In genomic region chr14:68795602-68796417, GRCh38 we compare ENCODE assay signal across 1 cellular context.
TF ChIP-seq lines count a peak whose summit lies in the region.

No MANE protein-coding gene starts in this region.

TF ChIP-seq in HepG2, 621 proteins besides CTCF, POLR2A, EP300 and RAD21 (continued from another document and continues in another):
- TF ChIP-seq ZNF510 (CRISPR knock-in tag; IDR thresholded peaks at IDR 0.05; ENCODE audit: low read depth): peak; percentile 84; the same call in 1 of the 2 replicates
- TF ChIP-seq ZNF562 (CRISPR knock-in tag; IDR thresholded peaks at IDR 0.05; ENCODE audit: borderline replicate concordance): no peak
- TF ChIP-seq JUNB (CRISPR knock-in tag; IDR thresholded peaks at IDR 0.05; ENCODE audit: borderline replicate concordance): 0 out of 2 replicates have a peak, but pooled peaks have one; percentile 35
- no peak for TF ChIP-seq HCFC1 (IDR thresholded peaks at IDR 0.05; ENCODE audit: low read depth, low read length)
- peak; percentile 60 for TF ChIP-seq MED1 (CRISPR knock-in tag; IDR thresholded peaks at IDR 0.05)
- TF ChIP-seq ZFP36L2 (CRISPR knock-in tag; IDR thresholded peaks at IDR 0.05): no peak
- peak; percentile 20; the same call in 1 of the 2 replicates for TF ChIP-seq ZNF121 (CRISPR knock-in tag; IDR thresholded peaks at IDR 0.05)
- peak; percentile 63 for TF ChIP-seq ZNF281 (CRISPR knock-in tag; IDR thresholded peaks at IDR 0.05; ENCODE audit: borderline replicate concordance)
- peak; percentile 80 for TF ChIP-seq ZNF543 (CRISPR knock-in tag; IDR thresholded peaks at IDR 0.05)
- TF ChIP-seq MNT (IDR thresholded peaks at IDR 0.05): no peak
- 0 out of 2 replicates have a peak, but pooled peaks have one; percentile 78 for TF ChIP-seq ZNF672 (CRISPR knock-in tag; IDR thresholded peaks at IDR 0.05)
- peak; percentile 56; the same call in 1 of the 2 replicates for TF ChIP-seq REL (CRISPR knock-in tag; conservative IDR thresholded peaks at IDR 0.05)
- no peak for TF ChIP-seq ARNT (IDR thresholded peaks at IDR 0.05)
- peak; percentile 94 for TF ChIP-seq ZFX (CRISPR knock-in tag; IDR thresholded peaks at IDR 0.05; ENCODE audit: low read depth)
- TF ChIP-seq ZNF746 (CRISPR knock-in tag; IDR thresholded peaks at IDR 0.05): peak; percentile 94; the same call in 1 of the 2 replicates
- TF ChIP-seq MAFK (conservative IDR thresholded peaks at IDR 0.05 in 1 of 2, IDR thresholded peaks at IDR 0.05 in 1 of 2; ENCODE audit: low read length in 2 of 2): no peak
- 0 out of 2 replicates have a peak, but pooled peaks have one; percentile 11 for TF ChIP-seq ZNF460 (CRISPR knock-in tag; IDR thresholded peaks at IDR 0.05; ENCODE audit: borderline replicate concordance)
- no peak for TF ChIP-seq ZMAT5 (CRISPR knock-in tag; IDR thresholded peaks at IDR 0.05; ENCODE audit: borderline replicate concordance, low read depth)
- TF ChIP-seq HDAC6 (IDR thresholded peaks at IDR 0.05; ENCODE audit: low read depth, low read length): no peak
- TF ChIP-seq ZNF776 (CRISPR knock-in tag; IDR thresholded peaks at IDR 0.05): peak; percentile 58; the same call in 1 of the 2 replicates
- peak; percentile 89 for TF ChIP-seq ZNF547 (CRISPR knock-in tag; IDR thresholded peaks at IDR 0.05)
- TF ChIP-seq ZNF292 (CRISPR knock-in tag; IDR thresholded peaks at IDR 0.05; ENCODE audit: borderline replicate concordance, low read depth): no peak
- peak; percentile 67; the same call in 1 of the 2 replicates for TF ChIP-seq CREBL2 (CRISPR knock-in tag; IDR thresholded peaks at IDR 0.05; ENCODE audit: borderline replicate concordance)
- no peak for TF ChIP-seq FLYWCH1 (CRISPR knock-in tag; IDR thresholded peaks at IDR 0.05)
- peak; percentile 69; the same call in 1 of the 2 replicates for TF ChIP-seq ZFP1 (CRISPR knock-in tag; IDR thresholded peaks at IDR 0.05)
- no peak for TF ChIP-seq HNRNPUL1 (IDR thresholded peaks at IDR 0.05; ENCODE audit: low read depth, low read length)
- TF ChIP-seq ZNF7 (CRISPR knock-in tag; IDR thresholded peaks at IDR 0.05): no peak
- no peak for TF ChIP-seq ZBTB20 (CRISPR knock-in tag; IDR thresholded peaks at IDR 0.05; ENCODE audit: borderline replicate concordance, low read depth)
- no peak for TF ChIP-seq TIGD3 (CRISPR knock-in tag; IDR thresholded peaks at IDR 0.05; ENCODE audit: borderline replicate concordance)
- TF ChIP-seq NRL (CRISPR knock-in tag; IDR thresholded peaks at IDR 0.05; ENCODE audit: borderline replicate concordance): peak; percentile 61; the same call in 1 of the 2 replicates
- TF ChIP-seq ELF1 (CRISPR knock-in tag; IDR thresholded peaks at IDR 0.05): peak; percentile 97
- no peak for TF ChIP-seq ZNF282 (IDR thresholded peaks at IDR 0.05; ENCODE audit: partially characterized antibody)
- peak; percentile 87 for TF ChIP-seq RBM39 (IDR thresholded peaks at IDR 0.05; ENCODE audit: low read depth, low read length, poor library complexity, severe bottlenecking)
- no peak for TF ChIP-seq ZSCAN30 (CRISPR knock-in tag; IDR thresholded peaks at IDR 0.05)
- TF ChIP-seq ZNF772 (CRISPR knock-in tag; IDR thresholded peaks at IDR 0.05): peak; percentile 87
- no peak for TF ChIP-seq ZFP36 (IDR thresholded peaks at IDR 0.05; ENCODE audit: borderline replicate concordance, low read depth, low read length, partially characterized antibody)
- TF ChIP-seq ZNF337 (CRISPR knock-in tag; IDR thresholded peaks at IDR 0.05; ENCODE audit: borderline replicate concordance, low read depth): no peak
- TF ChIP-seq FOXK2 (IDR thresholded peaks at IDR 0.05): no peak
- peak; percentile 15; the same call in 1 of the 2 replicates for TF ChIP-seq ZSCAN20 (CRISPR knock-in tag; IDR thresholded peaks at IDR 0.05; ENCODE audit: borderline replicate concordance)
- peak; percentile 17; the same call in 1 of the 2 replicates for TF ChIP-seq GATA4 (IDR thresholded peaks at IDR 0.05; ENCODE audit: borderline replicate concordance, low read depth)
- no peak for TF ChIP-seq PLRG1 (conservative IDR thresholded peaks at IDR 0.05)
- no peak for TF ChIP-seq MBD4 (IDR thresholded peaks at IDR 0.05; ENCODE audit: borderline replicate concordance, low read length)
- TF ChIP-seq KDM5B (CRISPR knock-in tag; IDR thresholded peaks at IDR 0.05; ENCODE audit: borderline replicate concordance): peak; percentile 88; the same call in 1 of the 2 replicates
- no peak; the same call in 1 of the 2 replicates for TF ChIP-seq ZNF383 (CRISPR knock-in tag; IDR thresholded peaks at IDR 0.05; ENCODE audit: borderline replicate concordance)
- TF ChIP-seq ZNF432 (CRISPR knock-in tag; IDR thresholded peaks at IDR 0.05; ENCODE audit: borderline replicate concordance): no peak
- TF ChIP-seq NFKB2 (CRISPR knock-in tag; IDR thresholded peaks at IDR 0.05; ENCODE audit: borderline replicate concordance): peak; percentile 83; the same call in 1 of the 2 replicates
- TF ChIP-seq PHF5A (CRISPR knock-in tag; IDR thresholded peaks at IDR 0.05; ENCODE audit: low read depth, unreplicated experiment): no peak
- TF ChIP-seq MZF1 (CRISPR knock-in tag; IDR thresholded peaks at IDR 0.05; ENCODE audit: borderline replicate concordance): no peak
- no peak for TF ChIP-seq ZNF335 (CRISPR knock-in tag; IDR thresholded peaks at IDR 0.05)
- TF ChIP-seq ZNF256 (CRISPR knock-in tag; conservative IDR thresholded peaks at IDR 0.05): no peak
- no peak for TF ChIP-seq ZNF18 (CRISPR knock-in tag; IDR thresholded peaks at IDR 0.05; ENCODE audit: insufficient replicate concordance)
- TF ChIP-seq ETS1 (CRISPR knock-in tag; IDR thresholded peaks at IDR 0.05): no peak
- TF ChIP-seq GPBP1L1 (CRISPR knock-in tag; IDR thresholded peaks at IDR 0.05): no peak
